1 cellular context compared by ENCODE assay signal in the genomic region with DNA sequence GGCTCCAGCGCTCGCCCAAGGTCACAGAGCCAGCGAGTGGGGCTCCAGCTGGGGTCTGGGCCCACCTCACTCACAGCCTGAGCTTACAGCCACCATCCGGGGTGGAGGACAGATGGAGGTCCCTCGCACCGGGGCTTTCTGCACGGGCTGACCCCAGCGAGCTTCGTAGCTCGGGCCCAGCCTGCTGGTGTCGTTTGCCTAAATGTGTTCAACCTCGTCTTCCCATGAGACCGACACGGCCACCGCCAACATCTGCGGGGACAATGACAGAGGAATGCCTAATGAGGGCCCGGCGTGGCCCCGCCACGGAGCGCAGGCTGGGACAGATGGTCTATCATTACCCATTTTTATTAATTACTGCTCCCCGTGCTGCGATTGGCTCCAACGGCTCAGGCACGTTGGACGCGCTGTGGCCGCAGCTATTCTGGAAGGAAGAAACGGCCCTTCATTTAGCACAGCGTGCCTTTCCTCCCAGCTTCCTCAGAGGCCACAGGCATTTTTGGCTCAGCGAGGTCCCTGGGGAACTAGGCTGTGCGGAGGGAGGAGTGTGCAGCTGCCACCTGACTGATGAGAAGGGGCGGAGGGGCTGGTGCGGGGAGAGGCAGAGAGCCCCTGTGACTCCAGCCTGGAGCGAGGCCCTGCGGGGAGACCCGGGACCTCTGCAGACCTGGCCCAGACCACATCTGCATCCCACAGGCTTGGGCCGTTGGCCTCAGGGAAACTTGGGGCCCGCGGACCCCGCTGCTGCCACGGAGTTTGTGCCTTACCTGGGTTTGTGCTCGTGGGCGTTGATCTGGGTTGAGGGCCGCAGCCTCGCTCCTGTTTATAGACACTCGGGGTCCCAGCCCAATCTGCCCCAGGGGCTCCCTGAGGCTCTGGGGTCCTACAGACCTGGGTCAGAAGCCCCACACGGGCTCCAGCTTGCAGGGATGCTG.
TF ChIP-seq lines count a peak whose summit lies in the region.

No MANE protein-coding gene starts in this region.

TF ChIP-seq in HepG2, 621 proteins besides CTCF, POLR2A, EP300 and RAD21 (continued from another document):
- TF ChIP-seq, protein P1, sequence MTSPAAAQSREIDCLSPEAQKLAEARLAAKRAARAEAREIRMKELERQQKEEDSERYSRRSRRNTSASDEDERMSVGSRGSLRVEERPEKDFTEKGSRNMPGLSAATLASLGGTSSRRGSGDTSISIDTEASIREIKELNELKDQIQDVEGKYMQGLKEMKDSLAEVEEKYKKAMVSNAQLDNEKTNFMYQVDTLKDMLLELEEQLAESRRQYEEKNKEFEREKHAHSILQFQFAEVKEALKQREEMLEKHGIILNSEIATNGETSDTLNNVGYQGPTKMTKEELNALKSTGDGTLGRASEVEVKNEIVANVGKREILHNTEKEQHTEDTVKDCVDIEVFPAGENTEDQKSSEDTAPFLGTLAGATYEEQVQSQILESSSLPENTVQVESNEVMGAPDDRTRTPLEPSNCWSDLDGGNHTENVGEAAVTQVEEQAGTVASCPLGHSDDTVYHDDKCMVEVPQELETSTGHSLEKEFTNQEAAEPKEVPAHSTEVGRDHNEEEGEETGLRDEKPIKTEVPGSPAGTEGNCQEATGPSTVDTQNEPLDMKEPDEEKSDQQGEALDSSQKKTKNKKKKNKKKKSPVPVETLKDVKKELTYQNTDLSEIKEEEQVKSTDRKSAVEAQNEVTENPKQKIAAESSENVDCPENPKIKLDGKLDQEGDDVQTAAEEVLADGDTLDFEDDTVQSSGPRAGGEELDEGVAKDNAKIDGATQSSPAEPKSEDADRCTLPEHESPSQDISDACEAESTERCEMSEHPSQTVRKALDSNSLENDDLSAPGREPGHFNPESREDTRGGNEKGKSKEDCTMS (CRISPR knock-in tag; conservative IDR thresholded peaks at IDR 0.05), result no peak
- TF ChIP-seq ZNF563 (CRISPR knock-in tag; IDR thresholded peaks at IDR 0.05), result no peak
- no peak for TF ChIP-seq AGO2 (optimal IDR thresholded peaks at IDR 0.05; ENCODE audit: low read depth, low read length)
- no peak for TF ChIP-seq AHR (CRISPR knock-in tag; IDR thresholded peaks at IDR 0.05)
- no peak for TF ChIP-seq NFE2L2 (IDR thresholded peaks at IDR 0.05; ENCODE audit: low read length)
- TF ChIP-seq TBX2 (CRISPR knock-in tag; IDR thresholded peaks at IDR 0.05; ENCODE audit: borderline replicate concordance), result no peak
- no peak for TF ChIP-seq ZNF329 (CRISPR knock-in tag; IDR thresholded peaks at IDR 0.05; ENCODE audit: low read depth)
- TF ChIP-seq, protein P2, sequence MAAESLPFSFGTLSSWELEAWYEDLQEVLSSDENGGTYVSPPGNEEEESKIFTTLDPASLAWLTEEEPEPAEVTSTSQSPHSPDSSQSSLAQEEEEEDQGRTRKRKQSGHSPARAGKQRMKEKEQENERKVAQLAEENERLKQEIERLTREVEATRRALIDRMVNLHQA (CRISPR knock-in tag; IDR thresholded peaks at IDR 0.05), result no peak
- TF ChIP-seq, protein P3, sequence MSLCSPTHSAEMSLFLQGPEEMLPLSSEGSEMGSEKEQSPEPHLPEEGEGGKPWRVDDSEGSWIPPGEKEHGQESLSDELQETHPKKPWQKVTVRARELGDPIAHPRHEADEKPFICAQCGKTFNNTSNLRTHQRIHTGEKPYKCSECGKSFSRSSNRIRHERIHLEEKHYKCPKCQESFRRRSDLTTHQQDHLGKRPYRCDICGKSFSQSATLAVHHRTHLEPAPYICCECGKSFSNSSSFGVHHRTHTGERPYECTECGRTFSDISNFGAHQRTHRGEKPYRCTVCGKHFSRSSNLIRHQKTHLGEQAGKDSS (CRISPR knock-in tag; IDR thresholded peaks at IDR 0.05; ENCODE audit: borderline replicate concordance, low read depth), result no peak
- no peak for TF ChIP-seq ZNF605 (CRISPR knock-in tag; IDR thresholded peaks at IDR 0.05)
- TF ChIP-seq, protein P4, sequence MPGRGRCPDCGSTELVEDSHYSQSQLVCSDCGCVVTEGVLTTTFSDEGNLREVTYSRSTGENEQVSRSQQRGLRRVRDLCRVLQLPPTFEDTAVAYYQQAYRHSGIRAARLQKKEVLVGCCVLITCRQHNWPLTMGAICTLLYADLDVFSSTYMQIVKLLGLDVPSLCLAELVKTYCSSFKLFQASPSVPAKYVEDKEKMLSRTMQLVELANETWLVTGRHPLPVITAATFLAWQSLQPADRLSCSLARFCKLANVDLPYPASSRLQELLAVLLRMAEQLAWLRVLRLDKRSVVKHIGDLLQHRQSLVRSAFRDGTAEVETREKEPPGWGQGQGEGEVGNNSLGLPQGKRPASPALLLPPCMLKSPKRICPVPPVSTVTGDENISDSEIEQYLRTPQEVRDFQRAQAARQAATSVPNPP (CRISPR knock-in tag; IDR thresholded peaks at IDR 0.05), result no peak
- TF ChIP-seq, protein P5, sequence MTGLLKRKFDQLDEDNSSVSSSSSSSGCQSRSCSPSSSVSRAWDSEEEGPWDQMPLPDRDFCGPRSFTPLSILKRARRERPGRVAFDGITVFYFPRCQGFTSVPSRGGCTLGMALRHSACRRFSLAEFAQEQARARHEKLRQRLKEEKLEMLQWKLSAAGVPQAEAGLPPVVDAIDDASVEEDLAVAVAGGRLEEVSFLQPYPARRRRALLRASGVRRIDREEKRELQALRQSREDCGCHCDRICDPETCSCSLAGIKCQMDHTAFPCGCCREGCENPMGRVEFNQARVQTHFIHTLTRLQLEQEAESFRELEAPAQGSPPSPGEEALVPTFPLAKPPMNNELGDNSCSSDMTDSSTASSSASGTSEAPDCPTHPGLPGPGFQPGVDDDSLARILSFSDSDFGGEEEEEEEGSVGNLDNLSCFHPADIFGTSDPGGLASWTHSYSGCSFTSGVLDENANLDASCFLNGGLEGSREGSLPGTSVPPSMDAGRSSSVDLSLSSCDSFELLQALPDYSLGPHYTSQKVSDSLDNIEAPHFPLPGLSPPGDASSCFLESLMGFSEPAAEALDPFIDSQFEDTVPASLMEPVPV (CRISPR knock-in tag; IDR thresholded peaks at IDR 0.05), result no peak
- TF ChIP-seq ZNF619 (CRISPR knock-in tag; IDR thresholded peaks at IDR 0.05), result no peak
- TF ChIP-seq PCBP1 (IDR thresholded peaks at IDR 0.05; ENCODE audit: borderline replicate concordance, low read depth, low read length), result no peak
- no peak for TF ChIP-seq MED8 (CRISPR knock-in tag; IDR thresholded peaks at IDR 0.05; ENCODE audit: insufficient replicate concordance)
